8 cellular contexts compared by ENCODE assay signal in genomic region chr1:9004731-9005708, GRCh38. TPM values are rescaled to one million over a fixed set of nuclear protein-coding genes. Genes with fewer than 3 reads are reported as not detected.
DNase-seq lines count a peak whose midpoint lies in the region; ATAC-seq and TF ChIP-seq lines count a peak whose summit lies in the region.

No MANE protein-coding gene starts in this region.

- no peak overlapping the region for H3K4me3 ChIP-seq in vagina

- no peaks in the 10 kb centered on the region for H3K36me3 ChIP-seq in vagina

- no peaks in the 10 kb centered on the region for H3K36me3 Mint-ChIP-seq in activated naive CD8-positive, alpha-beta T cell

- TF ChIP-seq CTCF in vagina (IDR thresholded peaks at IDR 0.05) = peak; percentile 50 to 78 (median 61)

- peaks cover 14% of the 10 kb centered on the region for H3K4me1 Mint-ChIP-seq in activated naive CD8-positive, alpha-beta T cell (ENCODE audit: low read depth)

- H3K27me3 ChIP-seq in vagina = no peaks in the 10 kb centered on the region

- DNase-seq in GF-D8 (lab: John Stamatoyannopoulos, UW) (peak; percentile 26), HuH-7.5 (ENCODE audit: low spot score) (peak; percentile 81), SW 1271 (lab: John Stamatoyannopoulos, UW) (peak; percentile 10 to 37), cardiac septum (ENCODE audit: low spot score) (peak; percentile 88), pulmonary artery endothelial cell (ENCODE audit: low read depth, low spot score) (peak; percentile 46), vagina (ENCODE audit: extremely low spot score in 2 of 2) (no peak)

- no peak overlapping the region for H3K27ac ChIP-seq in vagina

- no peaks in the 10 kb centered on the region for H3K9me3 ChIP-seq in vagina

- no peaks in the 10 kb centered on the region for H3K9me3 Mint-ChIP-seq in activated naive CD8-positive, alpha-beta T cell (ENCODE audit: low read depth)

- intact Hi-C loops in cardiac septum (cut with DNase I) (loop anchor here (5.0 kb wide), 1 partner anchor 88 kb away; no protein-coding TSS in a partner anchor), vagina (cut with DNase I) (no loop called here)

- no peak for TF ChIP-seq POLR2A in vagina (IDR thresholded peaks at IDR 0.05)

- peak overlapping the region; percentile 22 for H3K27ac Mint-ChIP-seq in activated naive CD8-positive, alpha-beta T cell

- no peaks in the 10 kb centered on the region for H3K27me3 Mint-ChIP-seq in activated naive CD8-positive, alpha-beta T cell

- H3K4me1 ChIP-seq in vagina = peaks cover 4% of the 10 kb centered on the region

- peak overlapping the region; percentile 75 for H3K4me3 Mint-ChIP-seq in activated naive CD8-positive, alpha-beta T cell

- ATAC-seq in HG03571 (IDR thresholded peaks at IDR 0.05; ENCODE audit: unreplicated experiment) = no peak

RNA-seq across cellular contexts. Expression of gene SLC2A7, which starts 21.2 kb away (rescaled TPM):
- total RNA-seq in cardiac septum (not detected), pulmonary artery endothelial cell (not detected in 2 replicates), vagina (not detected)

RNA-seq across cellular contexts. Expression of gene CA6, which starts 59.4 kb away (rescaled TPM):
- not detected for total RNA-seq in cardiac septum
- total RNA-seq in pulmonary artery endothelial cell = not detected in 2 replicates
- not detected for total RNA-seq in vagina

Comparison
In these comparisons a context has a peak if more than half of its experiments do, and no peak if none do; other contexts are left out.
1. DNase-seq: peak in GF-D8 (single experiment), HuH-7.5 (single experiment), SW 1271 (2 of 2), cardiac septum (single experiment) and pulmonary artery endothelial cell (single experiment); none in vagina (0 of 2).